28 cellular contexts compared by ENCODE assay signal in genomic region chr1:30650038-30650958, GRCh38.
DNase-seq lines count a peak whose midpoint lies in the region; ATAC-seq and TF ChIP-seq lines count a peak whose summit lies in the region.
"Had no signal": no experiment of that assay in that cellular context is flagged by ENCODE, and none has a peak within 500 bp of the region (broad histone marks: within the 10 kb centered on the region; RNA-seq: fewer than 3 reads in every experiment).

No MANE protein-coding gene starts in this region.

- H3K4me3 ChIP-seq in prostate gland (no peak overlapping the region), tibial nerve (no peak overlapping the region)
- H3K4me3 ChIP-seq: heart right ventricle, Peyer's patch, SJSA1, smooth muscle cell had no signal

- H3K27ac ChIP-seq in RWPE1 (peak overlapping the region; percentile 7; the same call in 1 of the 2 replicates), prostate gland (peak overlapping the region; percentile 1 to 46), tibial nerve (no peak overlapping the region)
- H3K27ac ChIP-seq: heart right ventricle, Peyer's patch, SJSA1 had no signal

- CTCF ChIA-PET in RWPE1 (lab: Yijun Ruan, JAX): interaction anchor here (0.6 to 0.7 kb wide), 2 partner anchors 17 to 34 kb away, joined by 3 to 4 read pairs; no protein-coding TSS in a partner anchor

- H3K36me3 ChIP-seq in prostate gland: no peaks in the 10 kb centered on the region
- H3K36me3 ChIP-seq in tibial nerve: no peaks in the 10 kb centered on the region
- H3K36me3 ChIP-seq: heart right ventricle, Peyer's patch, SJSA1 had no signal

- TF ChIP-seq EP300 in tibial nerve (IDR thresholded peaks at IDR 0.05): no peak

- H3K9me3 ChIP-seq in prostate gland (no peaks in the 10 kb centered on the region), tibial nerve (peaks cover 0 to 7% (median 0%) of the 10 kb centered on the region in 4 donors)
- H3K9me3 ChIP-seq: Peyer's patch, SJSA1 had no signal

- intact Hi-C loops in prostate gland (cut with DNase I): no loop called here

- H3K27me3 ChIP-seq in prostate gland (replicated peaks; ENCODE audit: insufficient read depth) (no peaks in the 10 kb centered on the region), tibial nerve (peaks cover 0 to 32% of the 10 kb centered on the region in 2 donors)
- H3K27me3 ChIP-seq: Peyer's patch, SJSA1 had no signal

- DNase-seq in NCI-H1092 treated with DMSO at 0.1 percent for 48 hours (lab: John Stamatoyannopoulos, UW): peak; percentile 21
- no peak for DNase-seq in NCI-H1092 (lab: John Stamatoyannopoulos, UW)
- no peak for DNase-seq in RWPE1 (ENCODE audit: low spot score)
- DNase-seq in dermis microvascular lymphatic vessel endothelial cell (ENCODE audit: low read depth in 2 of 2): peak; percentile 17 to 21
- no peak for DNase-seq in prostate gland (ENCODE audit: low spot score)
- DNase-seq in erythroblast (lab: John Stamatoyannopoulos, UW): no peak
- DNase-seq in tibial nerve (ENCODE audit: low spot score in 2 of 2): no peak
- DNase-seq: 8988T; activated CD4-positive, alpha-beta T cell treated with anti-CD3 and anti-CD28 coated beads, Interleukin-2, amount 10 ng/mL, durations not matched to agents 24 days and 14 days; activated CD8-positive, alpha-beta memory T cell treated with anti-CD3 and anti-CD28 coated beads, Interleukin-2, amount 10 ng/mL, durations not matched to agents 7 days and 5 days; activated naive CD4-positive, alpha-beta T cell treated with anti-CD3 and anti-CD28 coated beads, Interleukin-2, amount 10 ng/mL, durations not matched to agents 7 days and 5 days; CD4-positive, alpha-beta memory T cell; DMS 273 treated with DMSO at 0.1 percent for 48 hours; foreskin fibroblast; heart right ventricle; left colon; mesendoderm; NCI-H1436; NCI-H510A; NK-92 treated with Interleukin-12 subunit alpha and Interleukin-12 subunit beta, amount 100 ng/mL, for 24 hours; retina; stimulated activated CD4-positive, alpha-beta T cell treated with anti-CD3 and anti-CD28 coated beads, Interleukin-4, amount 100 ng/mL, for 4 hours; stimulated activated naive CD4-positive, alpha-beta T cell; T-helper 2 cell had no signal

- WGBS in prostate gland: 32% methylated on average over 13 of the region's 13 CpGs
- 49 to 56% methylated on average over 13 of the region's 13 CpGs for WGBS in tibial nerve, 2 donors

- ATAC-seq in HG03460 (IDR thresholded peaks at IDR 0.05; ENCODE audit: unreplicated experiment): no peak
- ATAC-seq: activated CD8-positive, alpha-beta memory T cell treated with anti-CD3 and anti-CD28 coated beads, Interleukin-2, amount 10 ng/mL, durations not matched to agents 7 days and 5 days had no signal

- TF ChIP-seq POLR2A in prostate gland (IDR thresholded peaks at IDR 0.05): no peak
- no peak for TF ChIP-seq POLR2A in erythroblast (IDR thresholded peaks at IDR 0.05; ENCODE audit: low read length)
- no peak for TF ChIP-seq POLR2A in tibial nerve (IDR thresholded peaks at IDR 0.05)

- H3K4me1 ChIP-seq in prostate gland (replicated peaks) (no peaks in the 10 kb centered on the region), tibial nerve (no peaks in the 10 kb centered on the region)
- H3K4me1 ChIP-seq: heart right ventricle, Peyer's patch, SJSA1 had no signal

- POLR2A ChIA-PET in RWPE1 (lab: Yijun Ruan, JAX; ENCODE audit: low non-redundant PET): no interaction called here

- no peak for TF ChIP-seq CTCF in RWPE1 (conservative IDR thresholded peaks at IDR 0.05; ENCODE audit: low read depth)
- no peak for TF ChIP-seq CTCF in prostate gland (IDR thresholded peaks at IDR 0.05)
- TF ChIP-seq CTCF in tibial nerve (IDR thresholded peaks at IDR 0.05): no peak

Comparison
In these comparisons a context has a peak if more than half of its experiments do, and no peak if none do; other contexts are left out.
1. DNase-seq: peak in NCI-H1092 treated with DMSO at 0.1 percent for 48 hours (single experiment) and dermis microvascular lymphatic vessel endothelial cell (2 of 2); none in NCI-H1092 (single experiment), RWPE1 (single experiment), prostate gland (single experiment), erythroblast (0 of 2) and tibial nerve (0 of 2).
2. H3K27ac ChIP-seq: peak in RWPE1 (single experiment) and prostate gland (2 of 2); none in tibial nerve (0 of 4).